31 cellular contexts compared by ENCODE assay signal in genomic region chr16:78994135-78994534, GRCh38.
"Had no signal": no experiment of that assay in that cellular context is flagged by ENCODE, and none has a peak within 500 bp of the region (broad histone marks: within the 10 kb centered on the region; RNA-seq: fewer than 3 reads in every experiment).

No MANE protein-coding gene starts in this region.

- H3K9me3 Mint-ChIP-seq: activated B cell treated with CpG ODN at 0.5 μM for 24 hours; activated CD8-positive, alpha-beta T cell treated with anti-CD3 and anti-CD28 coated beads for 36 hours; activated naive CD4-positive, alpha-beta T cell treated with anti-CD3 and anti-CD28 coated beads for 36 hours; activated naive CD4-positive, alpha-beta T cell treated with anti-CD3 and anti-CD28 coated beads, Interleukin-2, amount 50 U/mL, for 24 hours; activated naive CD8-positive, alpha-beta T cell treated with anti-CD3 and anti-CD28 coated beads for 36 hours; activated naive CD8-positive, alpha-beta T cell treated with anti-CD3 and anti-CD28 coated beads, Interleukin-2, amount 50 U/mL, for 24 hours; activated T-cell treated with anti-CD3 and anti-CD28 coated beads, Interleukin-2, amount 50 U/mL, for 4 hours; activated T-helper 17 cell treated with anti-CD3 and anti-CD28 coated beads, Interleukin-2, amount 50 U/mL, for 72 hours; effector memory CD8-positive, alpha-beta T cell had no signal

- H3K27me3 Mint-ChIP-seq: activated B cell treated with CpG ODN at 0.5 μM for 24 hours; activated CD8-positive, alpha-beta T cell treated with anti-CD3 and anti-CD28 coated beads for 36 hours; activated naive CD4-positive, alpha-beta T cell treated with anti-CD3 and anti-CD28 coated beads, Interleukin-2, amount 50 U/mL, for 24 hours; activated naive CD8-positive, alpha-beta T cell treated with anti-CD3 and anti-CD28 coated beads for 36 hours; activated naive CD8-positive, alpha-beta T cell treated with anti-CD3 and anti-CD28 coated beads, Interleukin-2, amount 50 U/mL, for 24 hours; activated T-helper 17 cell treated with anti-CD3 and anti-CD28 coated beads, Interleukin-2, amount 50 U/mL, for 72 hours; effector memory CD8-positive, alpha-beta T cell had no signal

- DNase-seq: activated B cell treated with CpG ODN at 0.5 μM for 24 hours; activated CD4-positive, alpha-beta T cell treated with anti-CD3 and anti-CD28 coated beads for 48 hours; activated CD4-positive, alpha-beta T cell treated with anti-CD3 and anti-CD28 coated beads, Interleukin-2, amount 50 U/mL, for 1 hour; activated CD4-positive, alpha-beta T cell treated with anti-CD3 and anti-CD28 coated beads, Interleukin-2, amount 50 U/mL, for 48 hours; activated CD8-positive, alpha-beta memory T cell treated with anti-CD3 and anti-CD28 coated beads for 24 hours; activated CD8-positive, alpha-beta T cell treated with anti-CD3 and anti-CD28 coated beads for 36 hours; activated effector memory CD4-positive, alpha-beta T cell treated with Interleukin-2 at 50 U/mL for 16 hours; activated gamma-delta T cell treated with Interleukin-2 at 50 U/mL for 16 hours; activated naive CD4-positive, alpha-beta T cell treated with anti-CD3 and anti-CD28 coated beads for 36 hours; activated naive CD8-positive, alpha-beta T cell treated with anti-CD3 and anti-CD28 coated beads for 36 hours; activated naive CD8-positive, alpha-beta T cell treated with anti-CD3 and anti-CD28 coated beads, Interleukin-2, amount 50 U/mL, for 24 hours; activated T-cell treated with anti-CD3 and anti-CD28 coated beads, Interleukin-2, amount 50 U/mL, for 4 hours; adrenal gland; amygdala; aorta; body of pancreas; cortex of kidney; dermis blood vessel endothelial cell; effector CD4-positive, alpha-beta T cell; effector memory CD8-positive, alpha-beta T cell; erythroblast; foreskin keratinocyte; gastrocnemius medialis; glutamatergic neuron; heart left ventricle; hypothalamus; T1000; WERI-Rb-1 had no signal

- H3K4me1 Mint-ChIP-seq: activated naive CD8-positive, alpha-beta T cell treated with anti-CD3 and anti-CD28 coated beads for 36 hours had no signal

- H3K36me3 ChIP-seq: adrenal gland, esophagus muscularis mucosa, gastrocnemius medialis, heart left ventricle, WERI-Rb-1 had no signal

- H3K9me3 ChIP-seq: adrenal gland, body of pancreas, esophagus muscularis mucosa, gastrocnemius medialis, heart left ventricle had no signal

- H3K4me1 ChIP-seq: adrenal gland, body of pancreas, foreskin keratinocyte, gastrocnemius medialis had no signal

- H3K4me3 ChIP-seq: adrenal gland, body of pancreas, esophagus muscularis mucosa, gastrocnemius medialis, heart left ventricle had no signal

- H3K27me3 ChIP-seq: adrenal gland, body of pancreas, esophagus muscularis mucosa, foreskin keratinocyte, gastrocnemius medialis, heart left ventricle had no signal

- H3K27ac ChIP-seq: adrenal gland, body of pancreas, esophagus muscularis mucosa, foreskin keratinocyte, gastrocnemius medialis, heart left ventricle, WERI-Rb-1 had no signal

- H3K36me3 Mint-ChIP-seq: activated naive CD8-positive, alpha-beta T cell treated with anti-CD3 and anti-CD28 coated beads for 36 hours had no signal

- H3K27ac Mint-ChIP-seq: activated B cell treated with CpG ODN at 0.5 μM for 24 hours; activated CD8-positive, alpha-beta T cell treated with anti-CD3 and anti-CD28 coated beads for 36 hours; activated naive CD4-positive, alpha-beta T cell treated with anti-CD3 and anti-CD28 coated beads for 36 hours; activated naive CD4-positive, alpha-beta T cell treated with anti-CD3 and anti-CD28 coated beads, Interleukin-2, amount 50 U/mL, for 24 hours; activated naive CD8-positive, alpha-beta T cell treated with anti-CD3 and anti-CD28 coated beads for 36 hours; activated naive CD8-positive, alpha-beta T cell treated with anti-CD3 and anti-CD28 coated beads, Interleukin-2, amount 50 U/mL, for 24 hours; activated T-helper 17 cell treated with anti-CD3 and anti-CD28 coated beads, Interleukin-2, amount 50 U/mL, for 72 hours; effector memory CD8-positive, alpha-beta T cell had no signal

- H3K4me3 Mint-ChIP-seq: activated B cell treated with CpG ODN at 0.5 μM for 24 hours; activated CD8-positive, alpha-beta T cell treated with anti-CD3 and anti-CD28 coated beads for 36 hours; activated naive CD4-positive, alpha-beta T cell treated with anti-CD3 and anti-CD28 coated beads for 36 hours; activated naive CD4-positive, alpha-beta T cell treated with anti-CD3 and anti-CD28 coated beads, Interleukin-2, amount 50 U/mL, for 24 hours; activated naive CD8-positive, alpha-beta T cell treated with anti-CD3 and anti-CD28 coated beads for 36 hours; activated naive CD8-positive, alpha-beta T cell treated with anti-CD3 and anti-CD28 coated beads, Interleukin-2, amount 50 U/mL, for 24 hours; activated T-cell treated with anti-CD3 and anti-CD28 coated beads, Interleukin-2, amount 50 U/mL, for 4 hours; activated T-helper 17 cell treated with anti-CD3 and anti-CD28 coated beads, Interleukin-2, amount 50 U/mL, for 72 hours; effector memory CD8-positive, alpha-beta T cell had no signal
